8 cellular contexts compared by ENCODE assay signal in genomic region chr18:49560277-49561126, GRCh38. TPM values are rescaled to one million over a fixed set of nuclear protein-coding genes. Genes with fewer than 3 reads are reported as not detected.
DNase-seq lines count a peak whose midpoint lies in the region; ATAC-seq and TF ChIP-seq lines count a peak whose summit lies in the region.

No MANE protein-coding gene starts in this region.

- H3K9me3 Mint-ChIP-seq in activated T-helper 17 cell treated with anti-CD3 and anti-CD28 coated beads, Interleukin-2, amount 50 U/mL, for 72 hours: no peaks in the 10 kb centered on the region
- H3K9me3 Mint-ChIP-seq in stimulated activated naive B cell treated with anti-CD40 and anti-IgM and Interleukin-4, amounts not matched to agents 10 μg/mL and 1 μg/mL and 100 μg/mL, for 72 hours: no peaks in the 10 kb centered on the region

- H3K36me3 ChIP-seq in HUES48 (ENCODE audit: control insufficient read depth, insufficient read depth, low read length): no peaks in the 10 kb centered on the region

- no peak for TF ChIP-seq CTCF in AG09309 (IDR thresholded peaks at IDR 0.05; ENCODE audit: control insufficient read depth, insufficient read depth, low read depth, low read length, missing control alignments)

- no peaks in the 10 kb centered on the region for H3K4me1 Mint-ChIP-seq in activated T-helper 17 cell treated with anti-CD3 and anti-CD28 coated beads, Interleukin-2, amount 50 U/mL, for 72 hours
- peaks cover 28 to 36% of the 10 kb centered on the region in 2 donors for H3K4me1 Mint-ChIP-seq in stimulated activated naive B cell treated with anti-CD40 and anti-IgM and Interleukin-4, amounts not matched to agents 10 μg/mL and 1 μg/mL and 100 μg/mL, for 72 hours

- H3K4me3 ChIP-seq in AG09309 (ENCODE audit: control insufficient read depth, low read depth, low read length): peak overlapping the region; percentile 36
- H3K4me3 ChIP-seq in HUES48 (ENCODE audit: low read depth, low read length): peak overlapping the region; percentile 80

- peak overlapping the region; percentile 77 for H3K9ac ChIP-seq in HUES48 (ENCODE audit: low read depth, low read length)

- H3K27ac Mint-ChIP-seq in activated T-helper 17 cell treated with anti-CD3 and anti-CD28 coated beads, Interleukin-2, amount 50 U/mL, for 72 hours: no peak overlapping the region
- H3K27ac Mint-ChIP-seq in stimulated activated naive B cell treated with anti-CD40 and anti-IgM and Interleukin-4, amounts not matched to agents 10 μg/mL and 1 μg/mL and 100 μg/mL, for 72 hours: peak overlapping the region; percentile 76

- peaks cover 48% of the 10 kb centered on the region for H3K27me3 Mint-ChIP-seq in activated T-helper 17 cell treated with anti-CD3 and anti-CD28 coated beads, Interleukin-2, amount 50 U/mL, for 72 hours
- H3K27me3 Mint-ChIP-seq in stimulated activated naive B cell treated with anti-CD40 and anti-IgM and Interleukin-4, amounts not matched to agents 10 μg/mL and 1 μg/mL and 100 μg/mL, for 72 hours: peaks cover 61 to 63% of the 10 kb centered on the region in 2 donors

- peaks cover 5% of the 10 kb centered on the region for H3K36me3 Mint-ChIP-seq in activated T-helper 17 cell treated with anti-CD3 and anti-CD28 coated beads, Interleukin-2, amount 50 U/mL, for 72 hours (ENCODE audit: low read depth)
- H3K36me3 Mint-ChIP-seq in stimulated activated naive B cell treated with anti-CD40 and anti-IgM and Interleukin-4, amounts not matched to agents 10 μg/mL and 1 μg/mL and 100 μg/mL, for 72 hours: peaks cover 0 to 3% of the 10 kb centered on the region in 2 donors

- peaks cover 15% of the 10 kb centered on the region for H3K4me1 ChIP-seq in HUES48 (ENCODE audit: control insufficient read depth, insufficient read depth, low read length)

- no peak overlapping the region for H3K27ac ChIP-seq in HUES48 (ENCODE audit: low read depth, low read length)

- no peak for ATAC-seq in activated T-helper 17 cell treated with anti-CD3 and anti-CD28 coated beads, Interleukin-2, amount 50 U/mL, for 72 hours (replicated peaks)
- ATAC-seq in stimulated activated naive B cell treated with anti-CD40 and anti-IgM and Interleukin-4, amounts not matched to agents 10 μg/mL and 1 μg/mL and 100 μg/mL, for 72 hours (replicated peaks): no peak
- ATAC-seq in GM21723 (IDR thresholded peaks at IDR 0.05; ENCODE audit: unreplicated experiment): no peak

- H3K9me3 ChIP-seq in HUES48 (ENCODE audit: control insufficient read depth, insufficient read depth, low read length): no peaks in the 10 kb centered on the region

- H3K27me3 ChIP-seq in HUES48 (ENCODE audit: control insufficient read depth, insufficient read depth, low read length): peaks cover 49% of the 10 kb centered on the region

- DNase-seq in AG09309 (ENCODE audit: low read depth): no peak
- DNase-seq in iPS-NIHi11 (ENCODE audit: low spot score): peak; percentile 29
- no peak for DNase-seq in stimulated activated naive B cell treated with anti-CD40 and anti-IgM and Interleukin-4, amounts not matched to agents 10 μg/mL and 1 μg/mL and 100 μg/mL, for 72 hours
- no peak for DNase-seq in AG08395 (ENCODE audit: low spot score)
- DNase-seq in HuH-7.5 (ENCODE audit: low spot score): no peak

- peak overlapping the region; percentile 73 for H3K4me3 Mint-ChIP-seq in activated T-helper 17 cell treated with anti-CD3 and anti-CD28 coated beads, Interleukin-2, amount 50 U/mL, for 72 hours
- peak overlapping the region; percentile 80 to 81 for H3K4me3 Mint-ChIP-seq in stimulated activated naive B cell treated with anti-CD40 and anti-IgM and Interleukin-4, amounts not matched to agents 10 μg/mL and 1 μg/mL and 100 μg/mL, for 72 hours

RNA-seq across cellular contexts. Expression of gene LIPG, which starts 1.4 kb away (rescaled TPM):
- total RNA-seq in activated T-helper 17 cell treated with anti-CD3 and anti-CD28 coated beads, Interleukin-2, amount 50 U/mL, for 72 hours: not detected
